ENCODE assay signal across 28 cellular contexts in genomic region chr14:74528406-74528805, GRCh38.
"Had no signal": no experiment of that assay in that cellular context is flagged by ENCODE, and none has a peak within 500 bp of the region (broad histone marks: within the 10 kb centered on the region; RNA-seq: fewer than 3 reads in every experiment).

No MANE protein-coding gene starts in this region.

- H3K9me3 ChIP-seq: ovary, psoas muscle, right lobe of liver, sigmoid colon, suprapubic skin, testis, tibial nerve, upper lobe of left lung, uterus had no signal

- H3K27me3 ChIP-seq: ovary, right lobe of liver, sigmoid colon, suprapubic skin, testis, tibial nerve, upper lobe of left lung, uterus had no signal

- DNase-seq: naive thymus-derived CD8-positive, alpha-beta T cell; nephron progenitor cell; occipital lobe; ovary; psoas muscle; right lobe of liver; sigmoid colon; small intestine; stimulated activated CD4-positive, alpha-beta T cell treated with anti-CD3 and anti-CD28 coated beads, Interleukin-1b, Interleukin-23, amount 100 ng/mL, for 48 hours; stimulated activated CD4-positive, alpha-beta T cell treated with anti-CD3 and anti-CD28 coated beads, Interleukin-4, amount 100 ng/mL, for 1 hour; stimulated activated CD4-positive, alpha-beta T cell treated with anti-CD3 and anti-CD28 coated beads, Interleukin-4, amount 100 ng/mL, for 4 hours; stimulated activated CD8-positive, alpha-beta memory T cell treated with anti-CD3 and anti-CD28 coated beads, Interleukin-4, amount 100 ng/mL, for 48 hours; stimulated activated naive CD4-positive, alpha-beta T cell; stimulated activated naive CD8-positive, alpha-beta T cell treated with anti-CD3 and anti-CD28 coated beads, Interleukin-15, amount 100 ng/mL, for 72 hours; stimulated activated naive CD8-positive, alpha-beta T cell treated with anti-CD3 and anti-CD28 coated beads, Interleukin-15, Interleukin-2, amounts not matched to agents 100 U/mL and 50 U/mL, for 24 hours; substantia nigra; testis; trophoblast cell; uterus had no signal

- FAIRE-seq: small intestine had no signal

- H3K27ac ChIP-seq: ovary, parathyroid adenoma, psoas muscle, right lobe of liver, sigmoid colon, suprapubic skin, testis, upper lobe of left lung, uterus had no signal

- H3K4me1 Mint-ChIP-seq: neural crest cell had no signal

- H2AFZ ChIP-seq: parathyroid adenoma had no signal

- H3K4me3 Mint-ChIP-seq: naive thymus-derived CD8-positive, alpha-beta T cell; natural killer cell treated with Interleukin-12 subunit alpha and Interleukin-12 subunit beta and Interleukin-15 and Interleukin-18, amount 100 ng/mL, for 72 hours; nephron progenitor cell; neural crest cell; stimulated activated memory B cell treated with anti-CD40 and anti-IgM and Interleukin-4, amounts not matched to agents 10 μg/mL and 1 μg/mL and 100 μg/mL, for 72 hours; stimulated activated naive CD8-positive, alpha-beta T cell treated with anti-CD3 and anti-CD28 coated beads, Interleukin-15, amount 100 ng/mL, for 72 hours had no signal

- H3K4me3 ChIP-seq: ovary, psoas muscle, right lobe of liver, sigmoid colon, suprapubic skin, testis, tibial nerve, upper lobe of left lung, uterus had no signal

- ATAC-seq: naive thymus-derived CD8-positive, alpha-beta T cell; natural killer cell treated with Interleukin-12 subunit alpha and Interleukin-12 subunit beta and Interleukin-15 and Interleukin-18, amount 100 ng/mL, for 72 hours; psoas muscle; right cardiac atrium; right lobe of liver; stimulated activated memory B cell treated with anti-CD40 and anti-IgM and Interleukin-4, amounts not matched to agents 10 μg/mL and 1 μg/mL and 100 μg/mL, for 72 hours; stimulated activated naive CD8-positive, alpha-beta T cell treated with anti-CD3 and anti-CD28 coated beads, Interleukin-15, amount 100 ng/mL, for 72 hours; stimulated activated naive CD8-positive, alpha-beta T cell treated with anti-CD3 and anti-CD28 coated beads, Interleukin-15, Interleukin-2, amounts not matched to agents 100 U/mL and 50 U/mL, for 24 hours had no signal

- H3K27ac Mint-ChIP-seq: naive thymus-derived CD8-positive, alpha-beta T cell; natural killer cell treated with Interleukin-12 subunit alpha and Interleukin-12 subunit beta and Interleukin-15 and Interleukin-18, amount 100 ng/mL, for 72 hours; nephron progenitor cell; progenitor cell of endocrine pancreas; stimulated activated memory B cell treated with anti-CD40 and anti-IgM and Interleukin-4, amounts not matched to agents 10 μg/mL and 1 μg/mL and 100 μg/mL, for 72 hours had no signal

- H3K36me3 Mint-ChIP-seq: naive thymus-derived CD8-positive, alpha-beta T cell; natural killer cell treated with Interleukin-12 subunit alpha and Interleukin-12 subunit beta and Interleukin-15 and Interleukin-18, amount 100 ng/mL, for 72 hours; stimulated activated memory B cell treated with anti-CD40 and anti-IgM and Interleukin-4, amounts not matched to agents 10 μg/mL and 1 μg/mL and 100 μg/mL, for 72 hours had no signal

- H3K4me1 ChIP-seq: right lobe of liver, sigmoid colon, uterus had no signal

- H3K9ac ChIP-seq: parathyroid adenoma had no signal

- H3K79me2 ChIP-seq: parathyroid adenoma had no signal

- H3K36me3 ChIP-seq: ovary, right lobe of liver, sigmoid colon, suprapubic skin, upper lobe of left lung, uterus had no signal
